16 cellular contexts compared by ENCODE assay signal in the genomic region with DNA sequence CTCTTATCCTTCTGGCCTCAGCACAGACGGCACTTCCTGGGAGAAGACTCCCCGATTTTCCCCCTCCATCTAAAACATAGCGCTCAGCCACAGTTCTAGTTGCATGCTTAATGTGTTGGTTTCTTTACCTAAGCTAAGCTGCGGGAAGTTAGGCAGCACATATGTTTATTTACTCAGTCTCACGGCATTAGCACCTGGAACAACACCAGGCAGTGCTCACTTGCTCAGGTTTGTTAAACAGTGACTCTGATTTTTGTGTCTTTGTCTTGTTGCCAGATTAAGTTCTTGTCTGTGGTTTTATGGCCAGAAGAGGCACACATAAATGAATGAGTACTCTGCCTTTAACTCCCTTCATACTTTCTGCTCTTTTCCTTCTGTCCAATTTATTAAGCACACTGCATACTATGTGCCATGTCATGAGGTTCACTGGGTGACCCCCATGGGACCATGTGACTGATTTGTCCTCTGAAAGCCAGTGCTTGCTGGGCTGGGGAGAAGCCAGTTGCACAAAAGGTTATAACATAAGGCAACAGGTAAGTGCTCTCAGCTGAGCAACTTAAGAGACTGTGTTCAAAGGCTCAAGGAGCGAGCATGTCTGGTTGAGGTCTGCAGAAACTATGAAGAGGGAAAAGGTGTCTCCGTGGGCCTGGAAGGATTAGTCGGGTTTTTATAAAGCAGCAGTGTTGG.
DNase-seq lines count a peak whose midpoint lies in the region; ATAC-seq and TF ChIP-seq lines count a peak whose summit lies in the region.
"Had no signal": no experiment of that assay in that cellular context is flagged by ENCODE, and none has a peak within 500 bp of the region (broad histone marks: within the 10 kb centered on the region; RNA-seq: fewer than 3 reads in every experiment).

No MANE protein-coding gene starts in this region.

- TF ChIP-seq CTCF in colonic mucosa (IDR thresholded peaks at IDR 0.05): no peak
- TF ChIP-seq CTCF in stomach (IDR thresholded peaks at IDR 0.05): no peak
- no peak for TF ChIP-seq CTCF in tibial artery (IDR thresholded peaks at IDR 0.05)

- intact Hi-C loops in colonic mucosa (cut with DNase I): no loop called here
- intact Hi-C loops in stomach (cut with DNase I; ENCODE audit: low total_unique reads): no loop called here
- intact Hi-C loops in tibial artery (cut with DNase I; ENCODE audit: low total_unique reads): no loop called here

- peak overlapping the region; percentile 71 for H3K27ac ChIP-seq in colonic mucosa
- H3K27ac ChIP-seq in stomach: peak overlapping the region in 4 of 5 donors; percentile 26 to 71 (median 58)
- no peak overlapping the region for H3K27ac ChIP-seq in tibial artery
- H3K27ac ChIP-seq: esophagus squamous epithelium, neural progenitor cell, SK-N-MC had no signal

- peak overlapping the region in 1 of 2 donors; percentile 30 for H3K9ac ChIP-seq in colonic mucosa (ENCODE audit: low read depth in 2 of 2, low read length in 2 of 2)
- H3K9ac ChIP-seq: neural progenitor cell had no signal

- peak; percentile 51 for DNase-seq in NCI-H2171 treated with DMSO at 0.1 percent for 48 hours (lab: John Stamatoyannopoulos, UW)
- DNase-seq in NCI-H2171 (lab: John Stamatoyannopoulos, UW): no peak
- DNase-seq in NCI-H2107 treated with DMSO at 0.1 percent for 48 hours (lab: John Stamatoyannopoulos, UW; ENCODE audit: unreplicated experiment): peak; percentile 49
- DNase-seq in colonic mucosa: no peak
- DNase-seq in stomach: peak; percentile 69
- DNase-seq in tibial artery: no peak
- DNase-seq in GM03348 (ENCODE audit: low spot score): no peak
- DNase-seq: activated CD8-positive, alpha-beta memory T cell treated with anti-CD3 and anti-CD28 coated beads, Interleukin-2, amount 10 ng/mL, durations not matched to agents 7 days and 5 days; cortex of kidney; esophagus squamous epithelium; hippocampal formation; NCI-H1048; small intestine had no signal

- H3K9me3 ChIP-seq in colonic mucosa (no peaks in the 10 kb centered on the region), stomach (no peaks in the 10 kb centered on the region), tibial artery (no peaks in the 10 kb centered on the region)
- H3K9me3 ChIP-seq: esophagus squamous epithelium had no signal

- no peaks in the 10 kb centered on the region for H3K36me3 ChIP-seq in colonic mucosa
- H3K36me3 ChIP-seq in stomach: peaks cover 0 to 9% (median 4%) of the 10 kb centered on the region in 4 donors
- H3K36me3 ChIP-seq in tibial artery: peaks cover 0 to 12% (median 8%) of the 10 kb centered on the region in 3 donors
- H3K36me3 ChIP-seq: neural progenitor cell had no signal

- H3K4me3 ChIP-seq in colonic mucosa (no peak overlapping the region), stomach (no peak overlapping the region), tibial artery (no peak overlapping the region)
- H3K4me3 ChIP-seq: esophagus squamous epithelium, neural progenitor cell, SK-N-MC had no signal

- peaks cover 23% of the 10 kb centered on the region for H3K4me1 ChIP-seq in colonic mucosa
- peaks cover 20 to 80% (median 70%) of the 10 kb centered on the region in 4 donors for H3K4me1 ChIP-seq in stomach
- H3K4me1 ChIP-seq in tibial artery: peaks cover 0 to 48% (median 17%) of the 10 kb centered on the region in 4 donors

- TF ChIP-seq EP300 in stomach (IDR thresholded peaks at IDR 0.05): no peak

- no peaks in the 10 kb centered on the region for H3K27me3 ChIP-seq in colonic mucosa
- H3K27me3 ChIP-seq in stomach: no peaks in the 10 kb centered on the region
- no peaks in the 10 kb centered on the region for H3K27me3 ChIP-seq in tibial artery
- H3K27me3 ChIP-seq: esophagus squamous epithelium, neural progenitor cell had no signal

- no peak for ATAC-seq in HG03135 (IDR thresholded peaks at IDR 0.05; ENCODE audit: unreplicated experiment)
- ATAC-seq: activated CD8-positive, alpha-beta memory T cell treated with anti-CD3 and anti-CD28 coated beads, Interleukin-2, amount 10 ng/mL, durations not matched to agents 7 days and 5 days had no signal

- WGBS in stomach, 5 donors: 47 to 66% (median 56%) methylated on average over 8 of the region's 8 CpGs

- no peak for TF ChIP-seq POLR2A in stomach (IDR thresholded peaks at IDR 0.05)

Comparison
In these comparisons a context has a peak if more than half of its experiments do, and no peak if none do; other contexts are left out.
1. DNase-seq: peak in NCI-H2171 treated with DMSO at 0.1 percent for 48 hours (single experiment), NCI-H2107 treated with DMSO at 0.1 percent for 48 hours (single experiment) and stomach (single experiment); none in NCI-H2171 (single experiment), colonic mucosa (single experiment), tibial artery (0 of 2) and GM03348 (single experiment).
2. H3K27ac ChIP-seq: peak in colonic mucosa (single experiment) and stomach (4 of 5); none in tibial artery (0 of 2).